In the genomic region with DNA sequence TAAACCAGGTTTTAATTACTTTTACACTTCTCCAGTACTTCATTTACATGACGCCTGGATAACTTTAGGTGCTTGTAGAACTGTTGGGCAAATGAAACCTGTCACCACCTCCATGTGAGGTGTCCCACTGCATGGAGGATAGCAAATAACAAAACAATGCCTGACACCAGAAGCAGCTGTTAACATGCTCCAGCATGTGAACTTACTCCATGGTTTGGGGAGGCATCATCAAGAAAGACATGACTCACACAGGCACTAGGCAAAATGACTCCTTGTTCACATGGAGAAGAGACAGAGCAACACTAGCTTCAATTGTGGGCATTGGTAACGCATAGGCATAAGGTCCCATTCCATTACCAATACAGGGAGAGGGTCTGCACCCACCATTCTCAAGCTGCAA, we compare ENCODE assay signal across 24 cellular contexts.
"Had no signal": no experiment of that assay in that cellular context is flagged by ENCODE, and none has a peak within 500 bp of the region (broad histone marks: within the 10 kb centered on the region; RNA-seq: fewer than 3 reads in every experiment).

No MANE protein-coding gene starts in this region.

- H3K4me3 Mint-ChIP-seq: effector memory CD8-positive, alpha-beta T cell; naive B cell; natural killer cell treated with Interleukin-12 subunit alpha and Interleukin-12 subunit beta and Interleukin-15 and Interleukin-18, amount 100 ng/mL, for 72 hours; neural progenitor cell; stimulated activated effector memory CD8-positive, alpha-beta T cell treated with anti-CD3 and anti-CD28 coated beads, Interleukin-12 subunit alpha, Interleukin-12 subunit beta, amount 100 ng/mL, for 72 hours; type B pancreatic cell had no signal

- H3K36me3 ChIP-seq: esophagus muscularis mucosa, heart right ventricle, left lung, neural progenitor cell, prostate gland, right atrium auricular region, stomach, tibial artery had no signal

- H2AFZ ChIP-seq: neural progenitor cell had no signal

- H3K4me1 ChIP-seq: esophagus muscularis mucosa, heart right ventricle, left lung, neural progenitor cell, prostate gland, right atrium auricular region, stomach, testis, tibial artery had no signal

- H3K27me3 Mint-ChIP-seq: effector memory CD8-positive, alpha-beta T cell; naive B cell had no signal

- H3K4me3 ChIP-seq: esophagus muscularis mucosa, heart right ventricle, left lung, neural progenitor cell, prostate gland, right atrium auricular region, stomach, testis, tibial artery had no signal

- ATAC-seq: effector memory CD8-positive, alpha-beta T cell; heart right ventricle; left cardiac atrium; left lung; natural killer cell treated with Interleukin-12 subunit alpha and Interleukin-12 subunit beta and Interleukin-15 and Interleukin-18, amount 100 ng/mL, for 72 hours; sciatic nerve; stimulated activated effector memory CD8-positive, alpha-beta T cell treated with anti-CD3 and anti-CD28 coated beads, Interleukin-12 subunit alpha, Interleukin-12 subunit beta, amount 100 ng/mL, for 72 hours had no signal

- H3K27ac ChIP-seq: esophagus muscularis mucosa, heart right ventricle, left lung, neural progenitor cell, prostate gland, right atrium auricular region, stomach, testis, tibial artery had no signal

- FAIRE-seq: islet of Langerhans had no signal

- H3K27me3 ChIP-seq: esophagus muscularis mucosa, heart right ventricle, left lung, neural progenitor cell, right atrium auricular region, stomach, testis, tibial artery had no signal

- H3K9me3 Mint-ChIP-seq: effector memory CD8-positive, alpha-beta T cell; natural killer cell treated with Interleukin-12 subunit alpha and Interleukin-12 subunit beta and Interleukin-15 and Interleukin-18, amount 100 ng/mL, for 72 hours; stimulated activated effector memory CD8-positive, alpha-beta T cell treated with anti-CD3 and anti-CD28 coated beads, Interleukin-12 subunit alpha, Interleukin-12 subunit beta, amount 100 ng/mL, for 72 hours; type B pancreatic cell had no signal

- H3K9ac ChIP-seq: neural progenitor cell had no signal

- H3K27ac Mint-ChIP-seq: effector memory CD8-positive, alpha-beta T cell; naive B cell; natural killer cell treated with Interleukin-12 subunit alpha and Interleukin-12 subunit beta and Interleukin-15 and Interleukin-18, amount 100 ng/mL, for 72 hours; neural progenitor cell; stimulated activated effector memory CD8-positive, alpha-beta T cell treated with anti-CD3 and anti-CD28 coated beads, Interleukin-12 subunit alpha, Interleukin-12 subunit beta, amount 100 ng/mL, for 72 hours; type B pancreatic cell had no signal

- H3K9me3 ChIP-seq: esophagus muscularis mucosa, left lung, prostate gland, testis, tibial artery had no signal

- H3K4me1 Mint-ChIP-seq: naive B cell; neural progenitor cell; stimulated activated effector memory CD8-positive, alpha-beta T cell treated with anti-CD3 and anti-CD28 coated beads, Interleukin-12 subunit alpha, Interleukin-12 subunit beta, amount 100 ng/mL, for 72 hours had no signal

- DNase-seq: cortex of kidney; effector memory CD8-positive, alpha-beta T cell; foreskin melanocyte; glutamatergic neuron; heart right ventricle; hippocampal formation; left cardiac atrium; naive B cell; stimulated activated CD4-positive, alpha-beta T cell treated with anti-CD3 and anti-CD28 coated beads, Interleukin-2, amount 100 ng/mL, for 24 hours; stimulated activated CD4-positive, alpha-beta T cell treated with anti-CD3 and anti-CD28 coated beads, Interleukin-4, amount 100 ng/mL, for 24 hours; stimulated activated naive CD4-positive, alpha-beta T cell treated with Interleukin-2 at 50 U/mL for 16 hours; stomach; testis; tibial artery had no signal

- H3K36me3 Mint-ChIP-seq: naive B cell; natural killer cell treated with Interleukin-12 subunit alpha and Interleukin-12 subunit beta and Interleukin-15 and Interleukin-18, amount 100 ng/mL, for 72 hours; neural progenitor cell; stimulated activated effector memory CD8-positive, alpha-beta T cell treated with anti-CD3 and anti-CD28 coated beads, Interleukin-12 subunit alpha, Interleukin-12 subunit beta, amount 100 ng/mL, for 72 hours; type B pancreatic cell had no signal

- H3K4me2 ChIP-seq: neural progenitor cell had no signal
